Comparison of ENCODE assay signal across 20 cellular contexts in genomic region chr7:2804227-2804763, GRCh38. TPM values are rescaled to one million over a fixed set of nuclear protein-coding genes. Genes with fewer than 3 reads are reported as not detected.
DNase-seq lines count a peak whose midpoint lies in the region; ATAC-seq, FAIRE-seq and TF ChIP-seq lines count a peak whose summit lies in the region.
"Had no signal": no experiment of that assay in that cellular context is flagged by ENCODE, and none has a peak within 500 bp of the region (broad histone marks: within the 10 kb centered on the region; RNA-seq: fewer than 3 reads in every experiment).

No MANE protein-coding gene starts in this region.

- intact Hi-C loops in OCI-LY7 (cut with micrococcal nuclease; ENCODE audit: unreplicated experiment) = no loop called here
- intact Hi-C loops in endothelial cell of umbilical vein (cut with micrococcal nuclease) = no loop called here

- WGBS in trophoblast cell (ENCODE audit: extremely low coverage, insufficient coverage, insufficient read length) = no CpG with 5 or more reads among the region's 6 CpGs

- H3K27ac ChIP-seq in DOHH2 (ENCODE audit: low read depth, low read length) (no peak overlapping the region), OCI-LY7 (ENCODE audit: low read depth, low read length, poor library complexity, severe bottlenecking) (no peak overlapping the region), endothelial cell of umbilical vein (ENCODE audit: insufficient read depth, low read depth, low read length) (no peak overlapping the region), trophoblast cell (ENCODE audit: low read depth, low read length) (no peak overlapping the region)
- H3K27ac ChIP-seq: tibial nerve had no signal

- no peaks in the 10 kb centered on the region for H3K27me3 ChIP-seq in DOHH2 (ENCODE audit: control insufficient read depth, low read length)
- H3K27me3 ChIP-seq in endothelial cell of umbilical vein (ENCODE audit: control insufficient read depth in 2 of 2, insufficient read depth in 2 of 2, low read length in 2 of 2) = no peaks in the 10 kb centered on the region
- H3K27me3 ChIP-seq in trophoblast cell (ENCODE audit: insufficient read depth, low read length) = no peaks in the 10 kb centered on the region
- H3K27me3 ChIP-seq: BE2C, tibial nerve had no signal

- H3K4me1 ChIP-seq in DOHH2 (ENCODE audit: control insufficient read depth, low read length) (peaks cover 40% of the 10 kb centered on the region), OCI-LY7 (ENCODE audit: insufficient read depth, low read length, poor library complexity, severe bottlenecking) (peaks cover 4% of the 10 kb centered on the region), endothelial cell of umbilical vein (ENCODE audit: control insufficient read depth, extremely low read depth, insufficient read depth, low read length) (peaks cover 22% of the 10 kb centered on the region), trophoblast cell (ENCODE audit: control insufficient read depth in 1 of 2, insufficient read depth in 2 of 2, low read length in 2 of 2) (peaks cover 42 to 44% of the 10 kb centered on the region in 2 experiments)
- H3K4me1 ChIP-seq: HAP-1 had no signal

- H4K8ac ChIP-seq in trophoblast cell (ENCODE audit: low read depth, low read length) = no peak overlapping the region

- DNase-seq in OCI-LY7 (ENCODE audit: low spot score) (no peak), endothelial cell of umbilical vein (ENCODE audit: low read depth, low spot score) (no peak), trophoblast cell (peak in 1 of 2 donors; percentile 23), SHP77 (lab: John Stamatoyannopoulos, UW) (no peak), NCI-H2029 treated with DMSO at 0.1 percent for 48 hours (lab: John Stamatoyannopoulos, UW) (no peak)
- DNase-seq: activated CD4-positive, alpha-beta T cell treated with anti-CD3 and anti-CD28 coated beads, Interleukin-2, amount 10 ng/mL, durations not matched to agents 7 days and 5 days; activated naive CD8-positive, alpha-beta T cell treated with anti-CD3 and anti-CD28 coated beads, Interleukin-2, amount 10 ng/mL, durations not matched to agents 7 days and 5 days; activated T-cell treated with anti-CD3 and anti-CD28 coated beads, Interleukin-2, amount 50 U/mL, for 24 hours; BE2C; DMS 273 treated with DMSO at 0.1 percent for 48 hours; naive thymus-derived CD8-positive, alpha-beta T cell; NCI-H1048; NCI-H2227 treated with DMSO at 0.1 percent for 48 hours; stimulated activated CD4-positive, alpha-beta T cell treated with anti-CD3 and anti-CD28 coated beads, Interleukin-2, amount 100 ng/mL, for 24 hours; T1000 had no signal

- no peak overlapping the region for H4K91ac ChIP-seq in trophoblast cell (ENCODE audit: low read depth, low read length)

- BruUV-seq in OCI-LY7 (replicated peaks; lab: Mats Ljungman, UMichigan) (no TSS peak), endothelial cell of umbilical vein (replicated peaks; lab: Mats Ljungman, UMichigan) (no TSS peak)

- H3K14ac ChIP-seq in trophoblast cell (ENCODE audit: low read length) = peak overlapping the region; percentile 56

- H2AK5ac ChIP-seq in trophoblast cell (ENCODE audit: low read length) = no peak overlapping the region

- H3K4me2 ChIP-seq in DOHH2 (ENCODE audit: low read length) (no peak overlapping the region), OCI-LY7 (ENCODE audit: low read length) (no peak overlapping the region), endothelial cell of umbilical vein (ENCODE audit: insufficient read depth, low read length) (no peak overlapping the region), trophoblast cell (ENCODE audit: low read length) (no peak overlapping the region)

- peak; percentile 54 for FAIRE-seq in endothelial cell of umbilical vein (lab: Jason Lieb, UNC)

- peaks cover 35% of the 10 kb centered on the region for H3K79me1 ChIP-seq in trophoblast cell (ENCODE audit: low read length)

- CTCF ChIA-PET in OCI-LY7 (lab: Charles Lee; ENCODE audit: unreplicated experiment) = interaction anchor here (1.2 kb wide), 1 partner anchor 18 kb away, joined by 6 read pairs; no protein-coding TSS in a partner anchor
- CTCF ChIA-PET in endothelial cell of umbilical vein (lab: Charles Lee) = interaction anchor here (1.1 to 1.4 kb wide), 4 partner anchors 8 to 22 kb away, joined by 3 to 6 read pairs (median 4); no protein-coding TSS in a partner anchor

- peak overlapping the region; percentile 96 for H3K4ac ChIP-seq in trophoblast cell (ENCODE audit: low read depth, low read length)

- dilution Hi-C loops in endothelial cell of umbilical vein (cut with MboI; ENCODE audit: extremely low pct_ligation_motif_present, low sequenced_read_pairs) = no loop called here

- ATAC-seq in GM21423 (IDR thresholded peaks at IDR 0.05; ENCODE audit: unreplicated experiment) = no peak
- ATAC-seq in GM18502 (IDR thresholded peaks at IDR 0.05; ENCODE audit: poor library complexity, unreplicated experiment) = no peak
- ATAC-seq: naive thymus-derived CD8-positive, alpha-beta T cell had no signal

- no peaks in the 10 kb centered on the region; the same call in 1 of the 2 replicates for H4K20me1 ChIP-seq in DOHH2 (ENCODE audit: control insufficient read depth, insufficient read depth, low read depth, low read length)
- peaks cover 4% of the 10 kb centered on the region; the same call in 1 of the 2 replicates for H4K20me1 ChIP-seq in OCI-LY7 (ENCODE audit: insufficient read depth, low read length)
- H4K20me1 ChIP-seq in endothelial cell of umbilical vein (replicated peaks; ENCODE audit: control insufficient read depth, extremely low read depth, insufficient read depth, low read length) = peaks cover 4% of the 10 kb centered on the region

- no peak overlapping the region for H2BK12ac ChIP-seq in trophoblast cell (ENCODE audit: low read length)

- H3F3A ChIP-seq in DOHH2 (ENCODE audit: control insufficient read depth, insufficient read depth) = no peaks in the 10 kb centered on the region

- H3K9me3 ChIP-seq in DOHH2 (ENCODE audit: control insufficient read depth, insufficient read depth, low read length) (no peaks in the 10 kb centered on the region), OCI-LY7 (ENCODE audit: low read length) (no peaks in the 10 kb centered on the region), endothelial cell of umbilical vein (replicated peaks; ENCODE audit: control insufficient read depth, insufficient read depth, low read length) (no peaks in the 10 kb centered on the region), trophoblast cell (ENCODE audit: insufficient read depth, low read depth, low read length) (no peaks in the 10 kb centered on the region)
- H3K9me3 ChIP-seq: BE2C, HAP-1, tibial nerve had no signal

- H3K18ac ChIP-seq in trophoblast cell (ENCODE audit: low read length) = peak overlapping the region; percentile 78

- H3K79me2 ChIP-seq in DOHH2 (ENCODE audit: control insufficient read depth, low read length) = peaks cover 22% of the 10 kb centered on the region
- peaks cover 6% of the 10 kb centered on the region; the same call in 1 of the 2 replicates for H3K79me2 ChIP-seq in OCI-LY7 (ENCODE audit: insufficient read depth, low read depth, low read length)
- peaks cover 60% of the 10 kb centered on the region for H3K79me2 ChIP-seq in endothelial cell of umbilical vein (ENCODE audit: control insufficient read depth, insufficient read depth, low read length)
- peaks cover 37% of the 10 kb centered on the region for H3K79me2 ChIP-seq in trophoblast cell (ENCODE audit: control insufficient read depth, insufficient read depth, low read length, poor library complexity)

- peak; percentile 55 for TF ChIP-seq CTCF in DOHH2 (IDR thresholded peaks at IDR 0.05; ENCODE audit: low read depth, low read length, poor library complexity, severe bottlenecking)
- TF ChIP-seq CTCF in OCI-LY7 (conservative IDR thresholded peaks at IDR 0.05; ENCODE audit: low read length) = peak; percentile 49; the same call in 1 of the 2 replicates
- no peak for TF ChIP-seq CTCF in endothelial cell of umbilical vein (IDR thresholded peaks at IDR 0.05; ENCODE audit: extremely low read depth in 1 of 2, insufficient read depth in 1 of 2, low read depth in 1 of 2, low read length in 2 of 2)

- no peak for TF ChIP-seq POLR2A in endothelial cell of umbilical vein (IDR thresholded peaks at IDR 0.05; ENCODE audit: low read depth, low read length)

- no peak overlapping the region for H4K12ac ChIP-seq in trophoblast cell (ENCODE audit: low read depth, low read length)

- H3K23ac ChIP-seq in trophoblast cell (ENCODE audit: low read length) = no peak overlapping the region

- peak overlapping the region; percentile 32 for H2BK5ac ChIP-seq in trophoblast cell (ENCODE audit: low read depth, low read length, poor library complexity)

- H2AFZ ChIP-seq in OCI-LY7 (ENCODE audit: low read length) (no peak overlapping the region), endothelial cell of umbilical vein (ENCODE audit: low read depth, low read length) (no peak overlapping the region), trophoblast cell (ENCODE audit: insufficient read depth, low read length, poor library complexity) (no peak overlapping the region)

- H3K9me2 ChIP-seq in DOHH2 (replicated peaks; ENCODE audit: control insufficient read depth, low read length) = no peaks in the 10 kb centered on the region
- no peaks in the 10 kb centered on the region for H3K9me2 ChIP-seq in OCI-LY7 (ENCODE audit: insufficient read depth, low read length)

- H3K36me3 ChIP-seq in DOHH2 (ENCODE audit: control insufficient read depth, low read length) (no peaks in the 10 kb centered on the region), OCI-LY7 (ENCODE audit: insufficient read depth, low read length) (no peaks in the 10 kb centered on the region), endothelial cell of umbilical vein (ENCODE audit: control insufficient read depth in 2 of 2, extremely low read depth in 1 of 2, insufficient read depth in 2 of 2, low read length in 2 of 2) (no peaks in the 10 kb centered on the region), trophoblast cell (ENCODE audit: control insufficient read depth in 1 of 2, insufficient read depth in 2 of 2, low read length in 2 of 2) (peaks cover 2% of the 10 kb centered on the region in 2 experiments)
- H3K36me3 ChIP-seq: BE2C, HAP-1, tibial nerve had no signal

- no peak overlapping the region for H3K4me3 ChIP-seq in DOHH2 (ENCODE audit: low read length)
- no peak overlapping the region for H3K4me3 ChIP-seq in OCI-LY7 (ENCODE audit: low read depth, low read length, poor library complexity, severe bottlenecking)
- no peak overlapping the region for H3K4me3 ChIP-seq in endothelial cell of umbilical vein (replicated peaks in 1 of 3; ENCODE audit: insufficient read depth in 1 of 3, low read depth in 1 of 3, low read length in 3 of 3)
- no peak overlapping the region for H3K4me3 ChIP-seq in trophoblast cell (ENCODE audit: low read depth, low read length)
- H3K4me3 ChIP-seq: HAP-1, tibial nerve had no signal

- no peak overlapping the region for H2BK120ac ChIP-seq in trophoblast cell (ENCODE audit: insufficient read depth, low read length, poor library complexity)

- no peak overlapping the region for H3K9ac ChIP-seq in endothelial cell of umbilical vein (replicated peaks; ENCODE audit: extremely low read depth, insufficient read depth, low read length)
- H3K9ac ChIP-seq in trophoblast cell (ENCODE audit: low read length) = no peak overlapping the region

- H3K9me1 ChIP-seq in endothelial cell of umbilical vein (replicated peaks; ENCODE audit: control insufficient read depth, extremely low read depth, insufficient read depth, low read length) = no peaks in the 10 kb centered on the region

- POLR2A ChIA-PET in OCI-LY7 (lab: Charles Lee) = interaction anchor here (0.5 to 1.1 kb wide), 4 partner anchors 18 to 1620 kb away, joined by 3 to 4 read pairs (median 4); no protein-coding TSS in a partner anchor
- POLR2A ChIA-PET in endothelial cell of umbilical vein (lab: Charles Lee) = no interaction called here

RNA-seq across cellular contexts. Expression of gene GNA12, which starts 39.8 kb away (rescaled TPM):
- total RNA-seq in OCI-LY7 (2014; rRNA removed; shearing (Covaris generic)) = 6.5 and 10.3 TPM in 2 replicates
- total RNA-seq in OCI-LY7 (2022) (35.9 and 36.1 TPM in 2 replicates), endothelial cell of umbilical vein (56.0 and 63.0 TPM in 2 replicates)
- 75.1 and 95.5 TPM in 2 replicates for polyA plus RNA-seq in endothelial cell of umbilical vein
- polyA plus RNA-seq in endothelial cell of umbilical vein (2011; cell fraction: cytosol; rRNA removed) = 71.0 and 81.6 TPM in 2 replicates
- 43.9 and 56.3 TPM in 2 replicates for polyA plus RNA-seq in endothelial cell of umbilical vein (2011; cell fraction: nucleus; rRNA removed)
- 56.8 and 58.8 TPM in 2 replicates for polyA plus RNA-seq in endothelial cell of umbilical vein (2012)
- 106 TPM in 2 replicates for polyA minus RNA-seq in endothelial cell of umbilical vein
- polyA minus RNA-seq in endothelial cell of umbilical vein (2011; cell fraction: cytosol; rRNA and poly(A)+ RNA removed) = 18.8 TPM
- 35.5 and 39.8 TPM in 2 replicates for polyA minus RNA-seq in endothelial cell of umbilical vein (2011; cell fraction: nucleus; rRNA and poly(A)+ RNA removed)
- 166 and 173 TPM in 2 replicates for polyA plus RNA-seq in trophoblast cell (2013)

Comparison
In these comparisons a context has a peak if more than half of its experiments do, and no peak if none do; other contexts are left out.
1. CTCF ChIP-seq: peak in DOHH2 (single experiment) and OCI-LY7 (single experiment); none in endothelial cell of umbilical vein (0 of 2).